Comparison of ENCODE assay signal across 16 cellular contexts in the genomic region with DNA sequence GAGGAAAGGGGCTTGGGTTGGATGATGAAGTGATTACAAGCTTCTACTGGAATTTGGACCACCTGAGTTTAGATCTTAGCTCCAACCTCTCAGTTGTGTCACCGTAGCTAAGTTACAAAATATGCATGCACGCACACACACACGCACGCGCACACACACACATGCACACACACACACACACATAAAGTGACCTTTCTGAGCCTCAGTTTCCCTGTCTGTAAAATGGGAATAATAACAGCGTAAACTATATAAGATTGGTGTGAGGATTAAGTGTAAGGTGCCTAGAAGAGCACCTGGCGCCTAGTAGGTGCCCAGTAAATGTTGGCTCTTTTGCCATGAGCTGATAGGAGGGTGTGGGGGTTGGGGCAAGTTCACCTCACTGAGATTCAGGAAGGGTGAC. TPM values are rescaled to one million over a fixed set of nuclear protein-coding genes. Genes with fewer than 3 reads are reported as not detected.
DNase-seq lines count a peak whose midpoint lies in the region; ATAC-seq and TF ChIP-seq lines count a peak whose summit lies in the region.
"Had no signal": no experiment of that assay in that cellular context is flagged by ENCODE, and none has a peak within 500 bp of the region (broad histone marks: within the 10 kb centered on the region; RNA-seq: fewer than 3 reads in every experiment).

No MANE protein-coding gene starts in this region.

- no peak overlapping the region for H2BK12ac ChIP-seq in mesenchymal stem cell (ENCODE audit: low read length in 2 of 2)

- no peak overlapping the region for H2BK15ac ChIP-seq in mesenchymal stem cell (ENCODE audit: low read depth, poor library complexity, severe bottlenecking)

- no peak for TF ChIP-seq CTCF in HEK293 (tag by site-specific recombination; IDR thresholded peaks at IDR 0.05)
- no peak for TF ChIP-seq CTCF in body of pancreas (IDR thresholded peaks at IDR 0.05)
- no peak for TF ChIP-seq CTCF in tibial artery (IDR thresholded peaks at IDR 0.05)

- H3K9me3 ChIP-seq in HEK293 (ENCODE audit: control insufficient read depth, insufficient read depth, low read depth, low read length) (no peaks in the 10 kb centered on the region), body of pancreas (no peaks in the 10 kb centered on the region), mesenchymal stem cell (ENCODE audit: control insufficient read depth, low read length) (no peaks in the 10 kb centered on the region), tibial artery (no peaks in the 10 kb centered on the region)

- no peak overlapping the region for H2AFZ ChIP-seq in mesenchymal stem cell (ENCODE audit: low read depth, low read length)

- DNase-seq in body of pancreas (no peak), mesenchymal stem cell (no peak), tibial artery (no peak), ureter (ENCODE audit: low spot score) (no peak)
- DNase-seq: DMS79, MV-4-11, NCI-H1694 treated with DMSO at 0.1 percent for 48 hours, NCI-H510A treated with DMSO at 0.1 percent for 48 hours, NCI-H774, RPMI8226 had no signal

- H3K27me3 ChIP-seq in body of pancreas (no peaks in the 10 kb centered on the region), mesenchymal stem cell (ENCODE audit: control insufficient read depth in 1 of 2, insufficient read depth in 1 of 2, low read length in 2 of 2) (no peaks in the 10 kb centered on the region), tibial artery (no peaks in the 10 kb centered on the region)

- H3K4me3 ChIP-seq in HEK293 (ENCODE audit: low read depth, low read length) (no peak overlapping the region), body of pancreas (no peak overlapping the region), mesenchymal stem cell (ENCODE audit: insufficient read depth in 1 of 2, low read depth in 1 of 2, low read length in 2 of 2) (no peak overlapping the region), tibial artery (no peak overlapping the region)

- H3K9ac ChIP-seq in mesenchymal stem cell (ENCODE audit: low read length) = no peak overlapping the region
- H3K9ac ChIP-seq: KMS-11 had no signal

- no peak overlapping the region for H4K91ac ChIP-seq in mesenchymal stem cell (ENCODE audit: low read length)

- intact Hi-C loops in body of pancreas (cut with DNase I) = no loop called here
- intact Hi-C loops in tibial artery (cut with DNase I; ENCODE audit: low total_unique reads) = no loop called here

- H2BK5ac ChIP-seq in mesenchymal stem cell (ENCODE audit: low read depth, low read length, poor library complexity, severe bottlenecking) = no peak overlapping the region

- H3K36me3 ChIP-seq in HEK293 (ENCODE audit: control insufficient read depth in 2 of 2, insufficient read depth in 1 of 2, low read length in 2 of 2) = no peaks in the 10 kb centered on the region
- no peaks in the 10 kb centered on the region for H3K36me3 ChIP-seq in body of pancreas (replicated peaks in 1 of 2; ENCODE audit: insufficient read depth in 1 of 2, low read depth in 2 of 2)
- no peaks in the 10 kb centered on the region for H3K36me3 ChIP-seq in mesenchymal stem cell (ENCODE audit: control insufficient read depth in 1 of 2, insufficient read depth in 2 of 2, low read depth in 1 of 2, low read length in 2 of 2)
- H3K36me3 ChIP-seq in tibial artery = no peaks in the 10 kb centered on the region

- no peak for TF ChIP-seq POLR2A in body of pancreas (IDR thresholded peaks at IDR 0.05)

- H2AK5ac ChIP-seq in mesenchymal stem cell (ENCODE audit: low read length, severe bottlenecking) = peak overlapping the region; percentile 94

- no peak overlapping the region for H3K27ac ChIP-seq in HEK293 (ENCODE audit: extremely low read depth, low read depth, low read length)
- peak overlapping the region in 3 of 4 donors; percentile 81 to 85 (median 83) for H3K27ac ChIP-seq in body of pancreas
- H3K27ac ChIP-seq in mesenchymal stem cell (ENCODE audit: low read length, poor library complexity, severe bottlenecking) = no peak overlapping the region
- H3K27ac ChIP-seq in tibial artery = peak overlapping the region; percentile 70 to 82
- H3K27ac ChIP-seq: KMS-11 had no signal

- H3K23ac ChIP-seq in mesenchymal stem cell (ENCODE audit: low read length in 2 of 2) = no peak overlapping the region

- H3K4me2 ChIP-seq in mesenchymal stem cell (ENCODE audit: low read length, poor library complexity, severe bottlenecking) = no peak overlapping the region
- H3K4me2 ChIP-seq: KMS-11 had no signal

- no peak overlapping the region for H3K14ac ChIP-seq in mesenchymal stem cell (ENCODE audit: low read length in 2 of 2)

- POLR2A ChIA-PET in HEK293 (lab: Yijun Ruan, JAX) = no interaction called here

- H4K8ac ChIP-seq in mesenchymal stem cell (ENCODE audit: low read length) = no peak overlapping the region

- no peaks in the 10 kb centered on the region for H3K79me1 ChIP-seq in mesenchymal stem cell (replicated peaks; ENCODE audit: low read length, poor library complexity, severe bottlenecking)

- H2BK120ac ChIP-seq in mesenchymal stem cell (ENCODE audit: low read depth, low read length) = peak overlapping the region; percentile 11

- H3K4me1 ChIP-seq in HEK293 (ENCODE audit: control insufficient read depth, insufficient read depth, low read length) (no peaks in the 10 kb centered on the region), body of pancreas (peaks cover 66% of the 10 kb centered on the region), mesenchymal stem cell (ENCODE audit: control insufficient read depth, insufficient read depth, low read depth, low read length) (peaks cover 58% of the 10 kb centered on the region), tibial artery (peaks cover 0 to 63% (median 43%) of the 10 kb centered on the region in 4 donors)

- CTCF ChIA-PET in HEK293 (lab: Yijun Ruan, JAX) = interaction anchor here (0.5 to 0.9 kb wide), 2 partner anchors 24 to 84 kb away, joined by 3 read pairs; no protein-coding TSS in a partner anchor

- peak overlapping the region in 1 of 2 experiments; percentile 12 for H3K18ac ChIP-seq in mesenchymal stem cell (ENCODE audit: low read depth in 1 of 2, low read length in 2 of 2)

- 92 to 99% methylated on average over 7 of the region's 7 CpGs for WGBS in body of pancreas, 2 donors
- WGBS in mesenchymal stem cell = 93% methylated on average over 7 of the region's 7 CpGs

- ATAC-seq in body of pancreas (no peak), HG02973 (IDR thresholded peaks at IDR 0.05; ENCODE audit: unreplicated experiment) (no peak), GM18873 (IDR thresholded peaks at IDR 0.05; ENCODE audit: low FRiP score, unreplicated experiment) (no peak)
- ATAC-seq: HepG2 had no signal

- no peak overlapping the region for H3K4ac ChIP-seq in mesenchymal stem cell (ENCODE audit: low read depth in 1 of 2, low read length in 2 of 2)

TF ChIP-seq in HEK293, 187 proteins besides CTCF, POLR2A, EP300 and RAD21:
- TF ChIP-seq GLIS1 (tag by site-specific recombination; IDR thresholded peaks at IDR 0.05) (no peak), ZSCAN4 (tag by site-specific recombination; IDR thresholded peaks at IDR 0.05) (peak; percentile 46; the same call in 1 of the 2 replicates)
- TF ChIP-seq, protein P1, sequence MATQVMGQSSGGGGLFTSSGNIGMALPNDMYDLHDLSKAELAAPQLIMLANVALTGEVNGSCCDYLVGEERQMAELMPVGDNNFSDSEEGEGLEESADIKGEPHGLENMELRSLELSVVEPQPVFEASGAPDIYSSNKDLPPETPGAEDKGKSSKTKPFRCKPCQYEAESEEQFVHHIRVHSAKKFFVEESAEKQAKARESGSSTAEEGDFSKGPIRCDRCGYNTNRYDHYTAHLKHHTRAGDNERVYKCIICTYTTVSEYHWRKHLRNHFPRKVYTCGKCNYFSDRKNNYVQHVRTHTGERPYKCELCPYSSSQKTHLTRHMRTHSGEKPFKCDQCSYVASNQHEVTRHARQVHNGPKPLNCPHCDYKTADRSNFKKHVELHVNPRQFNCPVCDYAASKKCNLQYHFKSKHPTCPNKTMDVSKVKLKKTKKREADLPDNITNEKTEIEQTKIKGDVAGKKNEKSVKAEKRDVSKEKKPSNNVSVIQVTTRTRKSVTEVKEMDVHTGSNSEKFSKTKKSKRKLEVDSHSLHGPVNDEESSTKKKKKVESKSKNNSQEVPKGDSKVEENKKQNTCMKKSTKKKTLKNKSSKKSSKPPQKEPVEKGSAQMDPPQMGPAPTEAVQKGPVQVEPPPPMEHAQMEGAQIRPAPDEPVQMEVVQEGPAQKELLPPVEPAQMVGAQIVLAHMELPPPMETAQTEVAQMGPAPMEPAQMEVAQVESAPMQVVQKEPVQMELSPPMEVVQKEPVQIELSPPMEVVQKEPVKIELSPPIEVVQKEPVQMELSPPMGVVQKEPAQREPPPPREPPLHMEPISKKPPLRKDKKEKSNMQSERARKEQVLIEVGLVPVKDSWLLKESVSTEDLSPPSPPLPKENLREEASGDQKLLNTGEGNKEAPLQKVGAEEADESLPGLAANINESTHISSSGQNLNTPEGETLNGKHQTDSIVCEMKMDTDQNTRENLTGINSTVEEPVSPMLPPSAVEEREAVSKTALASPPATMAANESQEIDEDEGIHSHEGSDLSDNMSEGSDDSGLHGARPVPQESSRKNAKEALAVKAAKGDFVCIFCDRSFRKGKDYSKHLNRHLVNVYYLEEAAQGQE (tag by site-specific recombination; IDR thresholded peaks at IDR 0.05) = no peak

RNA-seq across cellular contexts. Expression of gene AQP1, which starts 12.6 kb away (rescaled TPM):
- 100 to 1,000 TPM; 197 to 204 TPM for total RNA-seq in body of pancreas
- polyA plus RNA-seq in mesenchymal stem cell (2013, experiment 1 of 2) = 1.0 TPM
- 0.86 TPM for polyA plus RNA-seq in mesenchymal stem cell (2013, experiment 2 of 2)
- 373 TPM for total RNA-seq in ureter
- total RNA-seq: HepG2 had no signal
- polyA plus RNA-seq: CD14-positive monocyte, HepG2 had no signal

Comparison
In these comparisons a context has a peak if more than half of its experiments do, and no peak if none do; other contexts are left out.
1. H3K27ac ChIP-seq: peak in body of pancreas (3 of 4) and tibial artery (2 of 2); none in HEK293 (single experiment) and mesenchymal stem cell (single experiment).